In the genomic region with DNA sequence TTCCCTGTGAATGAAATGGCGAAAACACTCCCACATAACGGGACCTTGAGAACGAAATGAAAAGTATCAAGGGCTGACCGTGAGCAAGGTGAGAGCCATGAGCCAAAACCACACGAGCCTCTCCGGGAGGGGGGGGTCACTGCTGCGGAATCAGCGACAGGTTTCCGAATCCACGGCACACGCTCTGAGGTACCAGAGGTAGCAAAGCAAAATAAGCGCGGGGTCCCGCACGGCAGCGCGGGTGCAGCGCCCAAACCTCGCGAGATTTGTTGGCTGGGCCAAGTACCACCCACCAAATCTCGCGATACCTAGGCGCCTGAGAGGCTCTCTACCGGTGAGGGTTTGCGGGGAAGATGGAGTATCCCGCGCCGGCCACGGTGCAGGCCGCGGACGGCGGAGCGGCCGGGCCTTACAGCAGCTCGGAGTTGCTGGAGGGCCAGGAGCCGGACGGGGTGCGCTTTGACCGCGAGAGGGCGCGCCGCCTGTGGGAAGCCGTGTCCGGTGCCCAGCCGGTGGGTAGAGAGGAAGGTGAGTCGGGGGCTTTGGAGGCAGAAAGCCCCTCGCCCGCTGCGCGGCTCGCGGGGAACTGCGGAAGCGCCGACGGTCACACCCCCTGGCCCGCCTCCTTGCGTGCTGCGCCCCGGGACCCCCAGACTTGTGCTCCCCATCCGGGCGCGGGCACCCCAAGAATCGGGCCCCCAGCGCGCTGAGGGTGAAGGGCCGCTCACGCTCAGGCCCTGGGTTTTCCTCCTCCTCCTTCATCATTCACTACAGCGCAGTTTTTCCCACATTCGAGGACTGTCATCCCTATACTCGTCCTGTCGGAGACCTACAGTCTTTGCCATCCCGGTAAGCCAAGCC, we compare ENCODE assay signal across 1 cellular context.
TF ChIP-seq lines count a peak whose summit lies in the region.

A gene with protein sequence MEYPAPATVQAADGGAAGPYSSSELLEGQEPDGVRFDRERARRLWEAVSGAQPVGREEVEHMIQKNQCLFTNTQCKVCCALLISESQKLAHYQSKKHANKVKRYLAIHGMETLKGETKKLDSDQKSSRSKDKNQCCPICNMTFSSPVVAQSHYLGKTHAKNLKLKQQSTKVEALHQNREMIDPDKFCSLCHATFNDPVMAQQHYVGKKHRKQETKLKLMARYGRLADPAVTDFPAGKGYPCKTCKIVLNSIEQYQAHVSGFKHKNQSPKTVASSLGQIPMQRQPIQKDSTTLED (plus strand): TSS at position 311 of the 861 bp plus-strand sequence. CDS start 43 bp downstream, at position 354.

TF ChIP-seq in GM12878, 131 proteins besides CTCF, POLR2A, EP300 and RAD21 (continued from another document and continues in another):
- TF ChIP-seq, protein P1, sequence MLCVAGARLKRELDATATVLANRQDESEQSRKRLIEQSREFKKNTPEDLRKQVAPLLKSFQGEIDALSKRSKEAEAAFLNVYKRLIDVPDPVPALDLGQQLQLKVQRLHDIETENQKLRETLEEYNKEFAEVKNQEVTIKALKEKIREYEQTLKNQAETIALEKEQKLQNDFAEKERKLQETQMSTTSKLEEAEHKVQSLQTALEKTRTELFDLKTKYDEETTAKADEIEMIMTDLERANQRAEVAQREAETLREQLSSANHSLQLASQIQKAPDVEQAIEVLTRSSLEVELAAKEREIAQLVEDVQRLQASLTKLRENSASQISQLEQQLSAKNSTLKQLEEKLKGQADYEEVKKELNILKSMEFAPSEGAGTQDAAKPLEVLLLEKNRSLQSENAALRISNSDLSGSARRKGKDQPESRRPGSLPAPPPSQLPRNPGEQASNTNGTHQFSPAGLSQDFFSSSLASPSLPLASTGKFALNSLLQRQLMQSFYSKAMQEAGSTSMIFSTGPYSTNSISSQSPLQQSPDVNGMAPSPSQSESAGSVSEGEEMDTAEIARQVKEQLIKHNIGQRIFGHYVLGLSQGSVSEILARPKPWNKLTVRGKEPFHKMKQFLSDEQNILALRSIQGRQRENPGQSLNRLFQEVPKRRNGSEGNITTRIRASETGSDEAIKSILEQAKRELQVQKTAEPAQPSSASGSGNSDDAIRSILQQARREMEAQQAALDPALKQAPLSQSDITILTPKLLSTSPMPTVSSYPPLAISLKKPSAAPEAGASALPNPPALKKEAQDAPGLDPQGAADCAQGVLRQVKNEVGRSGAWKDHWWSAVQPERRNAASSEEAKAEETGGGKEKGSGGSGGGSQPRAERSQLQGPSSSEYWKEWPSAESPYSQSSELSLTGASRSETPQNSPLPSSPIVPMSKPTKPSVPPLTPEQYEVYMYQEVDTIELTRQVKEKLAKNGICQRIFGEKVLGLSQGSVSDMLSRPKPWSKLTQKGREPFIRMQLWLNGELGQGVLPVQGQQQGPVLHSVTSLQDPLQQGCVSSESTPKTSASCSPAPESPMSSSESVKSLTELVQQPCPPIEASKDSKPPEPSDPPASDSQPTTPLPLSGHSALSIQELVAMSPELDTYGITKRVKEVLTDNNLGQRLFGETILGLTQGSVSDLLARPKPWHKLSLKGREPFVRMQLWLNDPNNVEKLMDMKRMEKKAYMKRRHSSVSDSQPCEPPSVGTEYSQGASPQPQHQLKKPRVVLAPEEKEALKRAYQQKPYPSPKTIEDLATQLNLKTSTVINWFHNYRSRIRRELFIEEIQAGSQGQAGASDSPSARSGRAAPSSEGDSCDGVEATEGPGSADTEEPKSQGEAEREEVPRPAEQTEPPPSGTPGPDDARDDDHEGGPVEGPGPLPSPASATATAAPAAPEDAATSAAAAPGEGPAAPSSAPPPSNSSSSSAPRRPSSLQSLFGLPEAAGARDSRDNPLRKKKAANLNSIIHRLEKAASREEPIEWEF (IDR thresholded peaks at IDR 0.05; ENCODE audit: insufficient replicate concordance, low read depth, low read length) = no peak
- no peak for TF ChIP-seq NFIC (IDR thresholded peaks at IDR 0.05; ENCODE audit: low read depth, low read length)
- no peak for TF ChIP-seq MTA2 (IDR thresholded peaks at IDR 0.05; ENCODE audit: low read depth)
- no peak for TF ChIP-seq BMI1 (IDR thresholded peaks at IDR 0.05; ENCODE audit: borderline replicate concordance)
- TF ChIP-seq YBX1 (IDR thresholded peaks at IDR 0.05) = no peak
- no peak for TF ChIP-seq CHD4 (IDR thresholded peaks at IDR 0.05)
- no peak for TF ChIP-seq CREB1 (IDR thresholded peaks at IDR 0.05; ENCODE audit: low read depth)
- TF ChIP-seq, protein P2, sequence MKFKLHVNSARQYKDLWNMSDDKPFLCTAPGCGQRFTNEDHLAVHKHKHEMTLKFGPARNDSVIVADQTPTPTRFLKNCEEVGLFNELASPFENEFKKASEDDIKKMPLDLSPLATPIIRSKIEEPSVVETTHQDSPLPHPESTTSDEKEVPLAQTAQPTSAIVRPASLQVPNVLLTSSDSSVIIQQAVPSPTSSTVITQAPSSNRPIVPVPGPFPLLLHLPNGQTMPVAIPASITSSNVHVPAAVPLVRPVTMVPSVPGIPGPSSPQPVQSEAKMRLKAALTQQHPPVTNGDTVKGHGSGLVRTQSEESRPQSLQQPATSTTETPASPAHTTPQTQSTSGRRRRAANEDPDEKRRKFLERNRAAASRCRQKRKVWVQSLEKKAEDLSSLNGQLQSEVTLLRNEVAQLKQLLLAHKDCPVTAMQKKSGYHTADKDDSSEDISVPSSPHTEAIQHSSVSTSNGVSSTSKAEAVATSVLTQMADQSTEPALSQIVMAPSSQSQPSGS (IDR thresholded peaks at IDR 0.05; ENCODE audit: low read length) = no peak
- no peak for TF ChIP-seq ZNF274 (IDR thresholded peaks at IDR 0.05; ENCODE audit: insufficient read depth, insufficient read length)
- TF ChIP-seq SMARCA5 (IDR thresholded peaks at IDR 0.05) = peak; percentile 90; the same call in 1 of the 2 replicates
- TF ChIP-seq POLR2AphosphoS2 (IDR thresholded peaks at IDR 0.05; ENCODE audit: low read depth, low read length) = peak; percentile 65; the same call in 1 of the 2 replicates
- no peak for TF ChIP-seq ZNF217 (IDR thresholded peaks at IDR 0.05)
- TF ChIP-seq, protein P3, sequence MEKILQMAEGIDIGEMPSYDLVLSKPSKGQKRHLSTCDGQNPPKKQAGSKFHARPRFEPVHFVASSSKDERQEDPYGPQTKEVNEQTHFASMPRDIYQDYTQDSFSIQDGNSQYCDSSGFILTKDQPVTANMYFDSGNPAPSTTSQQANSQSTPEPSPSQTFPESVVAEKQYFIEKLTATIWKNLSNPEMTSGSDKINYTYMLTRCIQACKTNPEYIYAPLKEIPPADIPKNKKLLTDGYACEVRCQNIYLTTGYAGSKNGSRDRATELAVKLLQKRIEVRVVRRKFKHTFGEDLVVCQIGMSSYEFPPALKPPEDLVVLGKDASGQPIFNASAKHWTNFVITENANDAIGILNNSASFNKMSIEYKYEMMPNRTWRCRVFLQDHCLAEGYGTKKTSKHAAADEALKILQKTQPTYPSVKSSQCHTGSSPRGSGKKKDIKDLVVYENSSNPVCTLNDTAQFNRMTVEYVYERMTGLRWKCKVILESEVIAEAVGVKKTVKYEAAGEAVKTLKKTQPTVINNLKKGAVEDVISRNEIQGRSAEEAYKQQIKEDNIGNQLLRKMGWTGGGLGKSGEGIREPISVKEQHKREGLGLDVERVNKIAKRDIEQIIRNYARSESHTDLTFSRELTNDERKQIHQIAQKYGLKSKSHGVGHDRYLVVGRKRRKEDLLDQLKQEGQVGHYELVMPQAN (conservative IDR thresholded peaks at IDR 0.05) = peak; percentile 61; the same call in 1 of the 2 replicates
- no peak for TF ChIP-seq FOXM1 (IDR thresholded peaks at IDR 0.05; ENCODE audit: low read depth, low read length)
- TF ChIP-seq DPF2 (IDR thresholded peaks at IDR 0.05) = peak; percentile 63
- no peak for TF ChIP-seq HDAC2 (IDR thresholded peaks at IDR 0.05)
- TF ChIP-seq, protein P4, sequence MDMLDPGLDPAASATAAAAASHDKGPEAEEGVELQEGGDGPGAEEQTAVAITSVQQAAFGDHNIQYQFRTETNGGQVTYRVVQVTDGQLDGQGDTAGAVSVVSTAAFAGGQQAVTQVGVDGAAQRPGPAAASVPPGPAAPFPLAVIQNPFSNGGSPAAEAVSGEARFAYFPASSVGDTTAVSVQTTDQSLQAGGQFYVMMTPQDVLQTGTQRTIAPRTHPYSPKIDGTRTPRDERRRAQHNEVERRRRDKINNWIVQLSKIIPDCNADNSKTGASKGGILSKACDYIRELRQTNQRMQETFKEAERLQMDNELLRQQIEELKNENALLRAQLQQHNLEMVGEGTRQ (IDR thresholded peaks at IDR 0.05; ENCODE audit: borderline replicate concordance, low read depth, low read length) = no peak
- TF ChIP-seq BCL11A (IDR thresholded peaks at IDR 0.05; ENCODE audit: low read depth, low read length) = no peak
- TF ChIP-seq, protein P5, sequence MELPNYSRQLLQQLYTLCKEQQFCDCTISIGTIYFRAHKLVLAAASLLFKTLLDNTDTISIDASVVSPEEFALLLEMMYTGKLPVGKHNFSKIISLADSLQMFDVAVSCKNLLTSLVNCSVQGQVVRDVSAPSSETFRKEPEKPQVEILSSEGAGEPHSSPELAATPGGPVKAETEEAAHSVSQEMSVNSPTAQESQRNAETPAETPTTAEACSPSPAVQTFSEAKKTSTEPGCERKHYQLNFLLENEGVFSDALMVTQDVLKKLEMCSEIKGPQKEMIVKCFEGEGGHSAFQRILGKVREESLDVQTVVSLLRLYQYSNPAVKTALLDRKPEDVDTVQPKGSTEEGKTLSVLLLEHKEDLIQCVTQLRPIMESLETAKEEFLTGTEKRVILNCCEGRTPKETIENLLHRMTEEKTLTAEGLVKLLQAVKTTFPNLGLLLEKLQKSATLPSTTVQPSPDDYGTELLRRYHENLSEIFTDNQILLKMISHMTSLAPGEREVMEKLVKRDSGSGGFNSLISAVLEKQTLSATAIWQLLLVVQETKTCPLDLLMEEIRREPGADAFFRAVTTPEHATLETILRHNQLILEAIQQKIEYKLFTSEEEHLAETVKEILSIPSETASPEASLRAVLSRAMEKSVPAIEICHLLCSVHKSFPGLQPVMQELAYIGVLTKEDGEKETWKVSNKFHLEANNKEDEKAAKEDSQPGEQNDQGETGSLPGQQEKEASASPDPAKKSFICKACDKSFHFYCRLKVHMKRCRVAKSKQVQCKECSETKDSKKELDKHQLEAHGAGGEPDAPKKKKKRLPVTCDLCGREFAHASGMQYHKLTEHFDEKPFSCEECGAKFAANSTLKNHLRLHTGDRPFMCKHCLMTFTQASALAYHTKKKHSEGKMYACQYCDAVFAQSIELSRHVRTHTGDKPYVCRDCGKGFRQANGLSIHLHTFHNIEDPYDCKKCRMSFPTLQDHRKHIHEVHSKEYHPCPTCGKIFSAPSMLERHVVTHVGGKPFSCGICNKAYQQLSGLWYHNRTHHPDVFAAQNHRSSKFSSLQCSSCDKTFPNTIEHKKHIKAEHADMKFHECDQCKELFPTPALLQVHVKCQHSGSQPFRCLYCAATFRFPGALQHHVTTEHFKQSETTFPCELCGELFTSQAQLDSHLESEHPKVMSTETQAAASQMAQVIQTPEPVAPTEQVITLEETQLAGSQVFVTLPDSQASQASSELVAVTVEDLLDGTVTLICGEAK (IDR thresholded peaks at IDR 0.05; ENCODE audit: borderline replicate concordance) = 0 out of 2 replicates have a peak, but pooled peaks have one; percentile 12
- TF ChIP-seq, protein P6, sequence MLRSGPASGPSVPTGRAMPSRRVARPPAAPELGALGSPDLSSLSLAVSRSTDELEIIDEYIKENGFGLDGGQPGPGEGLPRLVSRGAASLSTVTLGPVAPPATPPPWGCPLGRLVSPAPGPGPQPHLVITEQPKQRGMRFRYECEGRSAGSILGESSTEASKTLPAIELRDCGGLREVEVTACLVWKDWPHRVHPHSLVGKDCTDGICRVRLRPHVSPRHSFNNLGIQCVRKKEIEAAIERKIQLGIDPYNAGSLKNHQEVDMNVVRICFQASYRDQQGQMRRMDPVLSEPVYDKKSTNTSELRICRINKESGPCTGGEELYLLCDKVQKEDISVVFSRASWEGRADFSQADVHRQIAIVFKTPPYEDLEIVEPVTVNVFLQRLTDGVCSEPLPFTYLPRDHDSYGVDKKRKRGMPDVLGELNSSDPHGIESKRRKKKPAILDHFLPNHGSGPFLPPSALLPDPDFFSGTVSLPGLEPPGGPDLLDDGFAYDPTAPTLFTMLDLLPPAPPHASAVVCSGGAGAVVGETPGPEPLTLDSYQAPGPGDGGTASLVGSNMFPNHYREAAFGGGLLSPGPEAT (IDR thresholded peaks at IDR 0.05; ENCODE audit: low read depth) = no peak
- no peak for TF ChIP-seq SREBF1 (IDR thresholded peaks at IDR 0.05; ENCODE audit: low read length)
- TF ChIP-seq SREBF2 (IDR thresholded peaks at IDR 0.05; ENCODE audit: low read length) = no peak
- TF ChIP-seq BACH1 (IDR thresholded peaks at IDR 0.05; ENCODE audit: borderline replicate concordance) = peak; percentile 54
- TF ChIP-seq MTA3 (IDR thresholded peaks at IDR 0.05; ENCODE audit: borderline replicate concordance, low read length) = no peak
- TF ChIP-seq NFYA (IDR thresholded peaks at IDR 0.05; ENCODE audit: borderline replicate concordance, low read depth, low read length) = no peak
- no peak for TF ChIP-seq HDGF (IDR thresholded peaks at IDR 0.05)
- no peak for TF ChIP-seq NRF1 (conservative IDR thresholded peaks at IDR 0.05; ENCODE audit: low read depth, low read length)
- TF ChIP-seq SUPT20H (IDR thresholded peaks at IDR 0.05; ENCODE audit: borderline replicate concordance, control insufficient read depth, low read depth, low read length) = no peak
- TF ChIP-seq ATF7 (IDR thresholded peaks at IDR 0.05; ENCODE audit: low read depth) = no peak
- peak; percentile 13 for TF ChIP-seq KLF5 (IDR thresholded peaks at IDR 0.05; ENCODE audit: partially characterized antibody)
- TF ChIP-seq BRCA1 (IDR thresholded peaks at IDR 0.05; ENCODE audit: low read depth, low read length) = peak; percentile 92
- peak; percentile 51 for TF ChIP-seq MEF2B (IDR thresholded peaks at IDR 0.05; ENCODE audit: partially characterized antibody, poor library complexity, severe bottlenecking)
- TF ChIP-seq, protein P7, sequence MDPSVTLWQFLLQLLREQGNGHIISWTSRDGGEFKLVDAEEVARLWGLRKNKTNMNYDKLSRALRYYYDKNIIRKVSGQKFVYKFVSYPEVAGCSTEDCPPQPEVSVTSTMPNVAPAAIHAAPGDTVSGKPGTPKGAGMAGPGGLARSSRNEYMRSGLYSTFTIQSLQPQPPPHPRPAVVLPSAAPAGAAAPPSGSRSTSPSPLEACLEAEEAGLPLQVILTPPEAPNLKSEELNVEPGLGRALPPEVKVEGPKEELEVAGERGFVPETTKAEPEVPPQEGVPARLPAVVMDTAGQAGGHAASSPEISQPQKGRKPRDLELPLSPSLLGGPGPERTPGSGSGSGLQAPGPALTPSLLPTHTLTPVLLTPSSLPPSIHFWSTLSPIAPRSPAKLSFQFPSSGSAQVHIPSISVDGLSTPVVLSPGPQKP (IDR thresholded peaks at IDR 0.05; ENCODE audit: low read depth, low read length) = no peak
- TF ChIP-seq, protein P8, sequence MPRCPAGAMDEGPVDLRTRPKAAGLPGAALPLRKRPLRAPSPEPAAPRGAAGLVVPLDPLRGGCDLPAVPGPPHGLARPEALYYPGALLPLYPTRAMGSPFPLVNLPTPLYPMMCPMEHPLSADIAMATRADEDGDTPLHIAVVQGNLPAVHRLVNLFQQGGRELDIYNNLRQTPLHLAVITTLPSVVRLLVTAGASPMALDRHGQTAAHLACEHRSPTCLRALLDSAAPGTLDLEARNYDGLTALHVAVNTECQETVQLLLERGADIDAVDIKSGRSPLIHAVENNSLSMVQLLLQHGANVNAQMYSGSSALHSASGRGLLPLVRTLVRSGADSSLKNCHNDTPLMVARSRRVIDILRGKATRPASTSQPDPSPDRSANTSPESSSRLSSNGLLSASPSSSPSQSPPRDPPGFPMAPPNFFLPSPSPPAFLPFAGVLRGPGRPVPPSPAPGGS (IDR thresholded peaks at IDR 0.05; ENCODE audit: borderline replicate concordance, insufficient read depth, low read depth, low read length, poor library complexity, severe bottlenecking) = no peak
- TF ChIP-seq RUNX3 (IDR thresholded peaks at IDR 0.05; ENCODE audit: low read length) = peak; percentile 54
